In genomic region chr1:183318433-183318832, GRCh38 we compare ENCODE assay signal across 8 cellular contexts.
DNase-seq lines count a peak whose midpoint lies in the region; ATAC-seq and TF ChIP-seq lines count a peak whose summit lies in the region.

No MANE protein-coding gene starts in this region.

- peaks cover 10% of the 10 kb centered on the region for H3K4me1 ChIP-seq in NT2/D1 (ENCODE audit: insufficient read depth, insufficient read length)

- peak overlapping the region; percentile 66 for H3K9ac ChIP-seq in NT2/D1 (ENCODE audit: insufficient read length, low read depth)

- peak; percentile 78 for TF ChIP-seq CTCF in AG04449 (IDR thresholded peaks at IDR 0.05; ENCODE audit: insufficient read depth, low read length, missing control alignments)

- POLR2A ChIA-PET in AG04449 (lab: Yijun Ruan, JAX) = no interaction called here

- CTCF ChIA-PET in AG04449 (lab: Yijun Ruan, JAX) = interaction anchor here (0.6 to 3.7 kb wide), 17 partner anchors 9 to 357 kb away, joined by 3 to 43 read pairs (median 4); no protein-coding TSS in a partner anchor

- DNase-seq in AG04449 (ENCODE audit: low read depth, low spot score) = peak; percentile 83
- peak; percentile 80 for DNase-seq in NT2/D1 (ENCODE audit: low read depth, low spot score)
- peak; percentile 54 for DNase-seq in epidermal melanocyte (ENCODE audit: insufficient read length, low spot score)
- DNase-seq in mucosa of gallbladder (ENCODE audit: low spot score) = peak; percentile 74
- DNase-seq in middle frontal gyrus (ENCODE audit: extremely low spot score, low spot score) = no peak
- DNase-seq in NCI-H1436 treated with DMSO at 0.1 percent for 48 hours (lab: John Stamatoyannopoulos, UW) = no peak

- no peaks in the 10 kb centered on the region for H3K9me3 ChIP-seq in NT2/D1 (ENCODE audit: insufficient read depth, low read length)

- no peak overlapping the region for H3K4me3 ChIP-seq in AG04449 (ENCODE audit: low read depth, low read length)
- H3K4me3 ChIP-seq in NT2/D1 (ENCODE audit: insufficient read length, low read depth) = no peak overlapping the region

- ATAC-seq in GM21447 (IDR thresholded peaks at IDR 0.05; ENCODE audit: unreplicated experiment) (peak; percentile 81), GM21576 (IDR thresholded peaks at IDR 0.05; ENCODE audit: unreplicated experiment) (no peak)

- no peaks in the 10 kb centered on the region for H3K36me3 ChIP-seq in NT2/D1 (ENCODE audit: insufficient read depth, insufficient read length, low read length)

- H3K27me3 ChIP-seq in NT2/D1 (ENCODE audit: insufficient read depth, insufficient read length) = no peaks in the 10 kb centered on the region

Comparison
In these comparisons a context has a peak if more than half of its experiments do, and no peak if none do; other contexts are left out.
1. DNase-seq: peak in AG04449 (single experiment), NT2/D1 (single experiment), epidermal melanocyte (single experiment) and mucosa of gallbladder (single experiment); none in middle frontal gyrus (single experiment) and NCI-H1436 treated with DMSO at 0.1 percent for 48 hours (single experiment).